In the genomic region with DNA sequence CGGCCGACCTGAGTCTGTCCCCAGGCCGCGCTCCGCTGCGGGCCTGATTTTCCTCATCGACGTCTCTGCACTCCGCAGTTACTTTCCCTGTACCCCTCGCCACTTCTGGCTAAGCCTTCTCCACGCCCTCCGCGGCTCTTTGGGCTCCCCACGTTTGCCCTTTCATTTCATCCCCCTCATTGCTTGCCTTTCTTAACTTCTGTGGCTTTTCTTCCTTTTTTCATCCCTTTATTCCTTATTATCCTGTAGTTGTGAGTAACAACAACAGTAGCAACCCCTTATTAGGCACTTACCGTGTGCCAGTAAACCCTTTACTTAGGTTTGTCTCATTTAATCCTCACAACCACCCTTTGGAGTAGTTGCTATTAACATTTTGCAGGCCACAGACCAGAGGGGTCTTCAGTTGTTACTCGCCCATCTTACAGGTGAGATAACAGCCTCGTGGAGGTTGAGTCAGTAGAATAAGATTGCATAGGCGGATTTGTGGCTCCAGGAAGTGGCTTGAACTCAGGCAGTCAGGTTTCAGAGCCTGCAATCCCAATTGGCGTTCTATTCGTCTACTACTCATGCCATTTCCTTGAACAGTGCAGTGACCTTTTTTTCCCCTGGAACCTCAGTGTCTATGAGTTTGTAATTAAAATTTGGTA, we compare ENCODE assay signal across 8 cellular contexts. TPM values are rescaled to one million over a fixed set of nuclear protein-coding genes. Genes with fewer than 3 reads are reported as not detected.
DNase-seq lines count a peak whose midpoint lies in the region; ATAC-seq and TF ChIP-seq lines count a peak whose summit lies in the region.

No MANE protein-coding gene starts in this region.

- peak overlapping the region; percentile 95 for H3K4me3 Mint-ChIP-seq in osteocyte (ENCODE audit: unreplicated experiment)

- H3K36me3 Mint-ChIP-seq in osteocyte (ENCODE audit: unreplicated experiment), result no peaks in the 10 kb centered on the region

- peaks cover 24% of the 10 kb centered on the region for H3K4me1 Mint-ChIP-seq in osteocyte (ENCODE audit: unreplicated experiment)

- peak overlapping the region; percentile 97 for H3K27ac Mint-ChIP-seq in osteocyte (ENCODE audit: unreplicated experiment)

- DNase-seq in Daoy (ENCODE audit: low read depth) (peak; percentile 75), HT-29 (ENCODE audit: low spot score) (peak; percentile 64), WERI-Rb-1 (peak; percentile 23), osteocyte (ENCODE audit: extremely low spot score, unreplicated experiment) (no peak), SHP77 (lab: John Stamatoyannopoulos, UW) (no peak)

- H3K27me3 Mint-ChIP-seq in osteocyte (ENCODE audit: unreplicated experiment), result no peaks in the 10 kb centered on the region

- H3K27me3 ChIP-seq in WERI-Rb-1 (ENCODE audit: insufficient read depth, low read depth, severe bottlenecking), result no peaks in the 10 kb centered on the region
- no peaks in the 10 kb centered on the region for H3K27me3 ChIP-seq in esophagus (ENCODE audit: control insufficient read depth in 1 of 2, insufficient read depth in 2 of 2, low read length in 2 of 2)

- peak overlapping the region; percentile 97 for H3K27ac ChIP-seq in WERI-Rb-1
- H3K27ac ChIP-seq in esophagus (ENCODE audit: low read depth in 2 of 2, low read length in 1 of 2), result peak overlapping the region; percentile 81 to 90

- H3K4me1 ChIP-seq in esophagus (ENCODE audit: control insufficient read depth in 2 of 2, insufficient read depth in 2 of 2, low read length in 1 of 2), result no peaks in the 10 kb centered on the region

- H3K36me3 ChIP-seq in WERI-Rb-1 (peaks cover 17% of the 10 kb centered on the region), esophagus (ENCODE audit: control insufficient read depth in 2 of 2, insufficient read depth in 2 of 2, low read length in 1 of 2) (no peaks in the 10 kb centered on the region)

- ATAC-seq in GM21367 (IDR thresholded peaks at IDR 0.05; ENCODE audit: unreplicated experiment), result peak; percentile 14
- no peak for ATAC-seq in GM21737 (IDR thresholded peaks at IDR 0.05; ENCODE audit: unreplicated experiment)

- WGBS in esophagus, 2 donors, result 0 to 1% methylated on average over 20 of the region's 20 CpGs

- TF ChIP-seq CTCF in WERI-Rb-1 (IDR thresholded peaks at IDR 0.05; ENCODE audit: low read depth, low read length), result no peak
- no peak for TF ChIP-seq CTCF in osteocyte (IDR thresholded peaks at IDR 0.05)

- H3K4me3 ChIP-seq in WERI-Rb-1 (ENCODE audit: low read depth, low read length) (peak overlapping the region; percentile 99), esophagus (ENCODE audit: low read depth in 1 of 2, low read length in 2 of 2) (peak overlapping the region; percentile 70 to 96)

- H3K9me3 Mint-ChIP-seq in osteocyte (ENCODE audit: unreplicated experiment), result no peaks in the 10 kb centered on the region

- no peaks in the 10 kb centered on the region for H3K9me3 ChIP-seq in WERI-Rb-1 (ENCODE audit: severe bottlenecking)
- H3K9me3 ChIP-seq in esophagus (ENCODE audit: control insufficient read depth in 2 of 2, insufficient read depth in 1 of 2, low read depth in 1 of 2, low read length in 1 of 2), result no peaks in the 10 kb centered on the region

RNA-seq across cellular contexts. Expression of a gene that starts 0.7 kb away (rescaled TPM):
- total RNA-seq in Daoy (2014; rRNA removed; shearing (Covaris generic)), result 66.2 and 94.8 TPM in 2 replicates
- total RNA-seq in HT-29 (2014; rRNA removed; shearing (Covaris generic)), result 51.4 and 58.4 TPM in 2 replicates
- polyA plus RNA-seq in esophagus, result 10 to 100 TPM; 24.8 to 40.4 TPM
- total RNA-seq in osteocyte, result 44.2 and 47.3 TPM in 2 replicates

Comparison
In these comparisons a context has a peak if more than half of its experiments do, and no peak if none do; other contexts are left out.
1. DNase-seq: peak in Daoy (single experiment), HT-29 (single experiment) and WERI-Rb-1 (single experiment); none in osteocyte (single experiment) and SHP77 (0 of 2).